7 cellular contexts compared by ENCODE assay signal in the genomic region with DNA sequence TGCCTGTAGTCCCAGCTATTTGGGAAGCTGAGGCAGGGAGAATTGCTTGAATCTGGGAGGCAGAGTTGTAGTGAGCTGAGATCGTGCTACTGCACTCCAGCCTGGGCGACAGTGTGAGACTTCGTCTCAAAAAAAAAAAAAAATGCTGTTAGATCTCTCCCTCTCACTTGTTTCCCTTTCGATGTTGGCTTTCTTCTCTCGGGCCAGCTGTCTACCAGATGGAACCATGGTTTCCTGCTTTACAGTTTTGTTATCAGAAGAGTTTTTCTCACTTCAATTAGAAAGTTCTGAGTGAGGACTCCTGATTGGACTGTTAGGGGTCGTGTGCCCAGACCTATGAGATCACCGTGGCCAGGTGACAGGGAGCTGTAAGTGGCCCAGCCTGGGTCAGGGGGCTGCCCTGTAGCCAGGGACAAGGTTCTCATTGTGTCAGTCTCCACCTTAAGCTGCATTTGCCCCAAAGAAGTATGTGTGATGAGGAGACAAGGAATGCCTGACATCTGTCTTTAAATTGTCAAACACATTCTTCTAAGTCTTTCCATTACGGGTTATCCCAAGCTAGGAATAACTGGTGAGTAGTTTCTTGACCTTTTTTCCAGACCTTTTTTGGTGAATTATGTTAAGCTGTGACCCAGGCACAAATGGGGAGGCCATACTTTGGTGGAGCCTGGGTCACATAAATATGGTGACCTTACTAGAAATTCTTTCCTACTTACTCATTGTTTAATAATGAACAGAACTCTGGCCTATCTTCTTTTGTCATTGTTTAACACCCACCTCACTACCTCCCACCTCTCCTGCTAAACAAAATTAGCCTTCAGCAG. TPM values are rescaled to one million over a fixed set of nuclear protein-coding genes. Genes with fewer than 3 reads are reported as not detected.
DNase-seq lines count a peak whose midpoint lies in the region; ATAC-seq and TF ChIP-seq lines count a peak whose summit lies in the region.

No MANE protein-coding gene starts in this region.

- intact Hi-C loops in left ventricle myocardium inferior (cut with micrococcal nuclease) = no loop called here

- no peaks in the 10 kb centered on the region for H3K9me3 Mint-ChIP-seq in activated CD4-positive, alpha-beta T cell treated with anti-CD3 and anti-CD28 coated beads, Interleukin-2, amount 10 ng/mL, durations not matched to agents 7 days and 5 days

- H3K9me3 ChIP-seq in left ventricle myocardium inferior (replicated peaks) = no peaks in the 10 kb centered on the region

- ATAC-seq in GM19043 (IDR thresholded peaks at IDR 0.05; ENCODE audit: low read depth, unreplicated experiment) (peak; percentile 80), HG03045 (IDR thresholded peaks at IDR 0.05; ENCODE audit: unreplicated experiment) (peak; percentile 64)

- H3K27ac Mint-ChIP-seq in activated CD4-positive, alpha-beta T cell treated with anti-CD3 and anti-CD28 coated beads, Interleukin-2, amount 10 ng/mL, durations not matched to agents 7 days and 5 days = peak overlapping the region; percentile 95

- peaks cover 40% of the 10 kb centered on the region for H3K4me1 Mint-ChIP-seq in activated CD4-positive, alpha-beta T cell treated with anti-CD3 and anti-CD28 coated beads, Interleukin-2, amount 10 ng/mL, durations not matched to agents 7 days and 5 days

- no peaks in the 10 kb centered on the region for H3K36me3 ChIP-seq in left ventricle myocardium inferior

- H3K36me3 Mint-ChIP-seq in activated CD4-positive, alpha-beta T cell treated with anti-CD3 and anti-CD28 coated beads, Interleukin-2, amount 10 ng/mL, durations not matched to agents 7 days and 5 days (ENCODE audit: low read depth) = peaks cover 12% of the 10 kb centered on the region

- peak overlapping the region; percentile 64 for H3K4me3 Mint-ChIP-seq in activated CD4-positive, alpha-beta T cell treated with anti-CD3 and anti-CD28 coated beads, Interleukin-2, amount 10 ng/mL, durations not matched to agents 7 days and 5 days

- CTCF ChIA-PET in activated CD4-positive, alpha-beta T cell treated with anti-CD3 and anti-CD28 coated beads, Interleukin-2, amount 10 ng/mL, durations not matched to agents 7 days and 5 days (lab: Charles Lee) = interaction anchor here (0.6 to 3.4 kb wide), 7 partner anchors 8 to 86 kb away, joined by 3 to 13 read pairs (median 4); a partner anchor contains a TSS

- H3K27ac ChIP-seq in left ventricle myocardium inferior (replicated peaks) = peak overlapping the region; percentile 32

- no peaks in the 10 kb centered on the region for H3K27me3 ChIP-seq in left ventricle myocardium inferior (ENCODE audit: low read depth)

- peak; percentile 75 for DNase-seq in activated CD4-positive, alpha-beta T cell treated with anti-CD3 and anti-CD28 coated beads, Interleukin-2, amount 10 ng/mL, durations not matched to agents 7 days and 5 days
- DNase-seq in left ventricle myocardium inferior = no peak
- DNase-seq in dedifferentiated amniotic fluid mesenchymal stem cell (ENCODE audit: extremely low spot score) = no peak
- DNase-seq in NCI-H1930 (lab: John Stamatoyannopoulos, UW) = no peak
- no peak for DNase-seq in NCI-H69 (lab: John Stamatoyannopoulos, UW)

- peaks cover 27% of the 10 kb centered on the region for H3K4me1 ChIP-seq in left ventricle myocardium inferior

- no peak overlapping the region for H3K4me3 ChIP-seq in left ventricle myocardium inferior

- no peak for TF ChIP-seq CTCF in left ventricle myocardium inferior (IDR thresholded peaks at IDR 0.05; ENCODE audit: borderline replicate concordance)

- no peaks in the 10 kb centered on the region for H3K27me3 Mint-ChIP-seq in activated CD4-positive, alpha-beta T cell treated with anti-CD3 and anti-CD28 coated beads, Interleukin-2, amount 10 ng/mL, durations not matched to agents 7 days and 5 days

- POLR2A ChIA-PET in activated CD4-positive, alpha-beta T cell treated with anti-CD3 and anti-CD28 coated beads, Interleukin-2, amount 10 ng/mL, durations not matched to agents 7 days and 5 days (lab: Charles Lee) = interaction anchor here (0.6 to 1.0 kb wide), 2 partner anchors 10 to 1168 kb away, joined by 3 read pairs; a partner anchor contains a TSS

RNA-seq across cellular contexts. Expression of a gene that starts 25.2 kb away (rescaled TPM):
- total RNA-seq in activated CD4-positive, alpha-beta T cell treated with anti-CD3 and anti-CD28 coated beads, Interleukin-2, amount 10 ng/mL, durations not matched to agents 7 days and 5 days = 10 to 100 TPM; 21.4 to 24.5 TPM
- 40.9 TPM for total RNA-seq in left ventricle myocardium inferior

RNA-seq across cellular contexts. Expression of a gene that starts 32.3 kb away (rescaled TPM):
- 1,000 to 10,000 TPM; 2,398 to 2,621 TPM for total RNA-seq in activated CD4-positive, alpha-beta T cell treated with anti-CD3 and anti-CD28 coated beads, Interleukin-2, amount 10 ng/mL, durations not matched to agents 7 days and 5 days
- total RNA-seq in left ventricle myocardium inferior = 1,358 TPM

RNA-seq across cellular contexts. Expression of a gene that starts 32.7 kb away (rescaled TPM):
- total RNA-seq in activated CD4-positive, alpha-beta T cell treated with anti-CD3 and anti-CD28 coated beads, Interleukin-2, amount 10 ng/mL, durations not matched to agents 7 days and 5 days = 10 to 100 TPM; 28.0 to 28.3 TPM
- total RNA-seq in left ventricle myocardium inferior = 2.0 TPM
